ENCODE assay signal across 27 cellular contexts in genomic region chr4:168128601-168129000, GRCh38. TPM values are rescaled to one million over a fixed set of nuclear protein-coding genes. Genes with fewer than 3 reads are reported as not detected.
"Had no signal": no experiment of that assay in that cellular context is flagged by ENCODE, and none has a peak within 500 bp of the region (broad histone marks: within the 10 kb centered on the region; RNA-seq: fewer than 3 reads in every experiment).

No MANE protein-coding gene starts in this region.

- H3K4me3 Mint-ChIP-seq: naive thymus-derived CD8-positive, alpha-beta T cell; nephron progenitor cell; stimulated activated naive B cell treated with anti-CD40 and anti-IgM and Interleukin-4, amounts not matched to agents 10 μg/mL and 1 μg/mL and 100 μg/mL, for 72 hours; stimulated activated naive CD8-positive, alpha-beta T cell treated with anti-CD3 and anti-CD28 coated beads, Interleukin-15, Interleukin-2, amounts not matched to agents 100 ng/mL and 50 ng/mL, for 24 hours had no signal

- H3K4me1 Mint-ChIP-seq: naive thymus-derived CD8-positive, alpha-beta T cell; nephron progenitor cell; stimulated activated naive B cell treated with anti-CD40 and anti-IgM and Interleukin-4, amounts not matched to agents 10 μg/mL and 1 μg/mL and 100 μg/mL, for 72 hours had no signal

- H3K4me3 ChIP-seq: dorsolateral prefrontal cortex, heart right ventricle, left lung, ovary, right lobe of liver, thoracic aorta, tibial nerve, upper lobe of left lung had no signal

- H3K36me3 Mint-ChIP-seq: naive thymus-derived CD8-positive, alpha-beta T cell; stimulated activated naive B cell treated with anti-CD40 and anti-IgM and Interleukin-4, amounts not matched to agents 10 μg/mL and 1 μg/mL and 100 μg/mL, for 72 hours had no signal

- H3K4me1 ChIP-seq: heart right ventricle, left lung, right lobe of liver, tibial nerve, upper lobe of left lung had no signal

- H3K9me3 Mint-ChIP-seq: nephron progenitor cell; stimulated activated naive B cell treated with anti-CD40 and anti-IgM and Interleukin-4, amounts not matched to agents 10 μg/mL and 1 μg/mL and 100 μg/mL, for 72 hours had no signal

- H3K27me3 ChIP-seq: heart right ventricle, left lung, ovary, right lobe of liver, tibial nerve, upper lobe of left lung had no signal

- ATAC-seq: esophagus mucosa; heart right ventricle; left cardiac atrium; left lung; naive thymus-derived CD8-positive, alpha-beta T cell; right lobe of liver; stimulated activated naive B cell treated with anti-CD40 and anti-IgM and Interleukin-4, amounts not matched to agents 10 μg/mL and 1 μg/mL and 100 μg/mL, for 72 hours had no signal

- DNase-seq: dorsolateral prefrontal cortex; effector CD4-positive, alpha-beta T cell; foreskin fibroblast; glutamatergic neuron; heart right ventricle; hippocampal formation; left cardiac atrium; left lung; naive thymus-derived CD8-positive, alpha-beta T cell; nephron progenitor cell; occipital lobe; ovary; right lobe of liver; small intestine; stimulated activated CD4-positive, alpha-beta T cell treated with anti-CD3 and anti-CD28 coated beads, Interleukin-15, amount 100 ng/mL, for 24 hours; stimulated activated CD4-positive, alpha-beta T cell treated with anti-CD3 and anti-CD28 coated beads, Interleukin-2, amount 100 ng/mL, for 48 hours; stimulated activated naive B cell treated with anti-CD40 and anti-IgM and Interleukin-4, amounts not matched to agents 10 μg/mL and 1 μg/mL and 100 μg/mL, for 72 hours; upper lobe of left lung had no signal

- H3K9me3 ChIP-seq: left lung, ovary, right lobe of liver, thoracic aorta, tibial nerve, upper lobe of left lung had no signal

- H3K27ac ChIP-seq: dorsolateral prefrontal cortex, epithelial cell of prostate, heart right ventricle, left lung, ovary, right lobe of liver, thoracic aorta, tibial nerve, upper lobe of left lung had no signal

- H3K36me3 ChIP-seq: heart right ventricle, left lung, ovary, right lobe of liver, thoracic aorta, tibial nerve, upper lobe of left lung had no signal

RNA-seq across cellular contexts. Expression of gene ANXA10, which starts 36.3 kb away (rescaled TPM):
- total RNA-seq: esophagus mucosa; heart right ventricle; kidney epithelial cell; left cardiac atrium; lower leg skin; mesenteric fat pad; naive thymus-derived CD8-positive, alpha-beta T cell; occipital lobe; posterior vena cava; tibial nerve; upper lobe of left lung had no signal
